1 cellular context compared by ENCODE assay signal in the genomic region with DNA sequence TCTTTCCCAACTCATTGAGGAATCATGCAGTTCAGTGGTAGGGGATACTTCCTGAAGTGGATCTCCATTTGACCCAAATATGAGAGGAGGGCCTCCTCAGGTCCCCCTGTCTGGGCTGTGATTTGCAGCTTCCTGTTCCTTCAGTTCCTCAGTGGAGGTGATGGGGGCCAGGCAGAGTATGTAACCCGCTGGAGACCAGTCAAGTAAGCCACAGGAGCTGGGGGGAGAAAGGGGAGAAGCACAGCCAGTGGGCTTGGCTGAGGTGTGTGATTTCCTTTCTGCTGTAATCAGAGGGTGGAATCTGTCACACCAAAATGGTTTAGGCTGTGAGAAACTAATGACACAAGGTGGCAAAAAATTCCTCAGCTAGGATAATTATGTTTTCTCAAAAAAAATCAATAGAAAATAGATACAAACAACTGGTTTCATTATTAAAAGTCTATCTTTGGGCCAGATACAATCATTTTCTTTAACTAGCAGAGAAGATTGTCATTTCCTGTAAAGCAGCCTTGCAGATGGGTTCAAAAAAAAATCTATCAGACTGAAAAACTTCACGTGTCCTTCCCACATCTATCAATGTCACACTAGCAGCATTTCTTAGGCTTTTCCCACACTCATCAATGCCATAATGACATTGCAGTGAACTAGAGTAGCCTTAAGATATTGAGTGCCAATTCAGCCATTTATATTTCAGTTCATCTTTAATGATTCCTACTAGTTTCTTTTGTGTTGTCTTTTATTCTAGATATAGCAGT.
TF ChIP-seq lines count a peak whose summit lies in the region.

No MANE protein-coding gene starts in this region.

TF ChIP-seq in HepG2, 621 proteins besides CTCF, POLR2A, EP300 and RAD21:
- no peak for TF ChIP-seq EEA1 (CRISPR knock-in tag; IDR thresholded peaks at IDR 0.05; ENCODE audit: borderline replicate concordance)
- TF ChIP-seq ZHX2 (IDR thresholded peaks at IDR 0.05; ENCODE audit: low read depth), result no peak
- no peak for TF ChIP-seq ZHX2 (CRISPR knock-in tag; IDR thresholded peaks at IDR 0.05; ENCODE audit: borderline replicate concordance)
- TF ChIP-seq ZNF281 (CRISPR knock-in tag; IDR thresholded peaks at IDR 0.05; ENCODE audit: borderline replicate concordance), result no peak
- TF ChIP-seq ATF1 (CRISPR knock-in tag; IDR thresholded peaks at IDR 0.05), result no peak
- no peak for TF ChIP-seq KLF13 (CRISPR knock-in tag; IDR thresholded peaks at IDR 0.05)
- TF ChIP-seq SETDB1 (CRISPR knock-in tag; IDR thresholded peaks at IDR 0.05; ENCODE audit: borderline replicate concordance), result no peak
- TF ChIP-seq ZNF430 (CRISPR knock-in tag; IDR thresholded peaks at IDR 0.05), result no peak
- TF ChIP-seq ZNF639 (CRISPR knock-in tag; conservative IDR thresholded peaks at IDR 0.05), result no peak
- no peak for TF ChIP-seq GMEB2 (CRISPR knock-in tag; IDR thresholded peaks at IDR 0.05; ENCODE audit: low read depth)
- no peak for TF ChIP-seq ELF3 (CRISPR knock-in tag; IDR thresholded peaks at IDR 0.05)
